In the genomic region with DNA sequence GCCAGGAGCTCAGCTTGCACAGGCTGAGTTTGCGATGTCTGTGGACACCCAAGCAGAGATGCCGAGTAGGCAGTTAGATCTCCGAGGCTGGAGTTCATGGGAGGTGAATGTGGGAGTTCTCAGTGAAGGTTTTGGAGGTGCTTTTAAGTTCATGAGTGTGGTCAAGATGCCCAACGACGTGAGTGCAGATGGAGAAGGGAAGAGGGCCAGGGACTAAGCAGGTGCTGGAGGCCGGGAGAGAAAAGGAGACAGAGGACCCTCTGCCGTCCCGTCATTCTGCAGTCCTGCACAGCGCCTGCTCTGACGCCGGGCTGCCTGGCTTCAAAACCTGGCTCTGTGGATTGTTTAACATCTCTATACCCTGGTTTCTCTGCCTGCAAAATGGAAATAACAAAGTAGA, we compare ENCODE assay signal across 2 cellular contexts.
A peak's percentile ranks its signal among the peaks of the same experiment; 100 is the strongest.
TF ChIP-seq lines count a peak whose summit lies in the region.

No MANE protein-coding gene starts in this region.

TF ChIP-seq in HEK293, 187 proteins besides CTCF, POLR2A, EP300 and RAD21:
- TF ChIP-seq, protein P1, sequence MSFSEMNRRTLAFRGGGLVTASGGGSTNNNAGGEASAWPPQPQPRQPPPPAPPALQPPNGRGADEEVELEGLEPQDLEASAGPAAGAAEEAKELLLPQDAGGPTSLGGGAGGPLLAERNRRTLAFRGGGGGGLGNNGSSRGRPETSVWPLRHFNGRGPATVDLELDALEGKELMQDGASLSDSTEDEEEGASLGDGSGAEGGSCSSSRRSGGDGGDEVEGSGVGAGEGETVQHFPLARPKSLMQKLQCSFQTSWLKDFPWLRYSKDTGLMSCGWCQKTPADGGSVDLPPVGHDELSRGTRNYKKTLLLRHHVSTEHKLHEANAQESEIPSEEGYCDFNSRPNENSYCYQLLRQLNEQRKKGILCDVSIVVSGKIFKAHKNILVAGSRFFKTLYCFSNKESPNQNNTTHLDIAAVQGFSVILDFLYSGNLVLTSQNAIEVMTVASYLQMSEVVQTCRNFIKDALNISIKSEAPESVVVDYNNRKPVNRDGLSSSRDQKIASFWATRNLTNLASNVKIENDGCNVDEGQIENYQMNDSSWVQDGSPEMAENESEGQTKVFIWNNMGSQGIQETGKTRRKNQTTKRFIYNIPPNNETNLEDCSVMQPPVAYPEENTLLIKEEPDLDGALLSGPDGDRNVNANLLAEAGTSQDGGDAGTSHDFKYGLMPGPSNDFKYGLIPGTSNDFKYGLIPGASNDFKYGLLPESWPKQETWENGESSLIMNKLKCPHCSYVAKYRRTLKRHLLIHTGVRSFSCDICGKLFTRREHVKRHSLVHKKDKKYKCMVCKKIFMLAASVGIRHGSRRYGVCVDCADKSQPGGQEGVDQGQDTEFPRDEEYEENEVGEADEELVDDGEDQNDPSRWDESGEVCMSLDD (tag by site-specific recombination; IDR thresholded peaks at IDR 0.05): no peak
- TF ChIP-seq, protein P2, sequence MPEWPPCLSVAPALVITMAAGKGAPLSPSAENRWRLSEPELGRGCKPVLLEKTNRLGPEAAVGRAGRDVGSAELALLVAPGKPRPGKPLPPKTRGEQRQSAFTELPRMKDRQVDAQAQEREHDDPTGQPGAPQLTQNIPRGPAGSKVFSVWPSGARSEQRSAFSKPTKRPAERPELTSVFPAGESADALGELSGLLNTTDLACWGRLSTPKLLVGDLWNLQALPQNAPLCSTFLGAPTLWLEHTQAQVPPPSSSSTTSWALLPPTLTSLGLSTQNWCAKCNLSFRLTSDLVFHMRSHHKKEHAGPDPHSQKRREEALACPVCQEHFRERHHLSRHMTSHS (tag by site-specific recombination; IDR thresholded peaks at IDR 0.05): no peak
- TF ChIP-seq ZNF10 (tag by site-specific recombination; IDR thresholded peaks at IDR 0.05) (peak; percentile 88), ZFHX2 (tag by site-specific recombination; conservative IDR thresholded peaks at IDR 0.05) (0 out of 2 replicates have a peak, but pooled peaks have one; percentile 8), ZNF600 (tag by site-specific recombination; IDR thresholded peaks at IDR 0.05) (0 out of 2 replicates have a peak, but pooled peaks have one; percentile 10)

TF ChIP-seq in K562, 482 proteins besides CTCF, POLR2A, EP300 and RAD21:
- TF ChIP-seq, protein P3, sequence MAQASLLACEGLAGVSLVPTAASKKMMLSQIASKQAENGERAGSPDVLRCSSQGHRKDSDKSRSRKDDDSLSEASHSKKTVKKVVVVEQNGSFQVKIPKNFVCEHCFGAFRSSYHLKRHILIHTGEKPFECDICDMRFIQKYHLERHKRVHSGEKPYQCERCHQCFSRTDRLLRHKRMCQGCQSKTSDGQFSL (CRISPR knock-in tag; IDR thresholded peaks at IDR 0.05): no peak
- TF ChIP-seq, protein P3 (tag; IDR thresholded peaks at IDR 0.05): no peak
- TF ChIP-seq L3MBTL2 (IDR thresholded peaks at IDR 0.05): no peak
- TF ChIP-seq YBX1 (IDR thresholded peaks at IDR 0.05): no peak
- peak in 1 of 3 experiments; percentile 9 for TF ChIP-seq YY1 (IDR thresholded peaks at IDR 0.05; ENCODE audit: borderline replicate concordance in 1 of 3, control insufficient read depth in 1 of 3, extremely low read depth in 1 of 3, insufficient read depth in 3 of 3, insufficient read length in 1 of 3, insufficient replicate concordance in 2 of 3, low read depth in 1 of 3, low read length in 2 of 3)
- TF ChIP-seq PYGO2 (tag; IDR thresholded peaks at IDR 0.05): no peak
- TF ChIP-seq, protein P4, sequence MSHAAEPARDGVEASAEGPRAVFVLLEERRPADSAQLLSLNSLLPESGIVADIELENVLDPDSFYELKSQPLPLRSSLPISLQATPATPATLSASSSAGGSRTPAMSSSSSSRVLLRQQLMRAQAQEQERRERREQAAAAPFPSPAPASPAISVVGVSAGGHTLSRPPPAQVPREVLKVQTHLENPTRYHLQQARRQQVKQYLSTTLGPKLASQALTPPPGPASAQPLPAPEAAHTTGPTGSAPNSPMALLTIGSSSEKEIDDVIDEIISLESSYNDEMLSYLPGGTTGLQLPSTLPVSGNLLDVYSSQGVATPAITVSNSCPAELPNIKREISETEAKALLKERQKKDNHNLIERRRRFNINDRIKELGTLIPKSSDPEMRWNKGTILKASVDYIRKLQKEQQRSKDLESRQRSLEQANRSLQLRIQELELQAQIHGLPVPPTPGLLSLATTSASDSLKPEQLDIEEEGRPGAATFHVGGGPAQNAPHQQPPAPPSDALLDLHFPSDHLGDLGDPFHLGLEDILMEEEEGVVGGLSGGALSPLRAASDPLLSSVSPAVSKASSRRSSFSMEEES (CRISPR knock-in tag; IDR thresholded peaks at IDR 0.05): no peak
- no peak for TF ChIP-seq SAFB2 (IDR thresholded peaks at IDR 0.05; ENCODE audit: borderline replicate concordance, low read depth, low read length, severe bottlenecking)
- TF ChIP-seq FOS (IDR thresholded peaks at IDR 0.05; ENCODE audit: extremely low read depth, insufficient read length): no peak
- TF ChIP-seq, protein P5, sequence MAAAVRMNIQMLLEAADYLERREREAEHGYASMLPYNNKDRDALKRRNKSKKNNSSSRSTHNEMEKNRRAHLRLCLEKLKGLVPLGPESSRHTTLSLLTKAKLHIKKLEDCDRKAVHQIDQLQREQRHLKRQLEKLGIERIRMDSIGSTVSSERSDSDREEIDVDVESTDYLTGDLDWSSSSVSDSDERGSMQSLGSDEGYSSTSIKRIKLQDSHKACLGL (CRISPR knock-in tag; IDR thresholded peaks at IDR 0.05; ENCODE audit: borderline replicate concordance, poor library complexity, severe bottlenecking): no peak
- TF ChIP-seq RCOR1 (IDR thresholded peaks at IDR 0.05; ENCODE audit: borderline replicate concordance in 1 of 2, low read depth in 2 of 2, low read length in 2 of 2): no peak
- peak; percentile 65; the same call in 1 of the 2 replicates for TF ChIP-seq ZNF134 (CRISPR knock-in tag; conservative IDR thresholded peaks at IDR 0.05)
- TF ChIP-seq ZNF239 (CRISPR knock-in tag; IDR thresholded peaks at IDR 0.05): no peak
- TF ChIP-seq ZNF175 (CRISPR knock-in tag; IDR thresholded peaks at IDR 0.05; ENCODE audit: low read depth): no peak
